Comparison of ENCODE assay signal across 8 cellular contexts in genomic region chr2:195660265-195660890, GRCh38. TPM values are rescaled to one million over a fixed set of nuclear protein-coding genes. Genes with fewer than 3 reads are reported as not detected.
DNase-seq lines count a peak whose midpoint lies in the region; ATAC-seq and TF ChIP-seq lines count a peak whose summit lies in the region.

No MANE protein-coding gene starts in this region.

- H3K27me3 Mint-ChIP-seq in activated CD4-positive, alpha-beta T cell treated with anti-CD3 and anti-CD28 coated beads, Interleukin-2, amount 10 ng/mL, durations not matched to agents 24 days and 14 days, result no peaks in the 10 kb centered on the region
- H3K27me3 Mint-ChIP-seq in mesothelial cell of epicardium (ENCODE audit: low read depth), result no peaks in the 10 kb centered on the region

- H3K27ac ChIP-seq in ACC112 (ENCODE audit: low read depth, low read length) (no peak overlapping the region), colonic mucosa (peak overlapping the region; percentile 99)

- peak overlapping the region; percentile 86 for H3K4me3 Mint-ChIP-seq in activated CD4-positive, alpha-beta T cell treated with anti-CD3 and anti-CD28 coated beads, Interleukin-2, amount 10 ng/mL, durations not matched to agents 24 days and 14 days
- no peak overlapping the region for H3K4me3 Mint-ChIP-seq in mesothelial cell of epicardium

- no peak for ATAC-seq in HG03521 (IDR thresholded peaks at IDR 0.05; ENCODE audit: unreplicated experiment)

- no peaks in the 10 kb centered on the region for H3K9me3 Mint-ChIP-seq in activated CD4-positive, alpha-beta T cell treated with anti-CD3 and anti-CD28 coated beads, Interleukin-2, amount 10 ng/mL, durations not matched to agents 24 days and 14 days
- no peaks in the 10 kb centered on the region for H3K9me3 Mint-ChIP-seq in mesothelial cell of epicardium

- H3K9ac ChIP-seq in colonic mucosa (ENCODE audit: low read depth in 2 of 2, low read length in 2 of 2), result peak overlapping the region in 1 of 2 donors; percentile 89

- DNase-seq in GM13976 (ENCODE audit: low spot score), result peak; percentile 49
- DNase-seq in NCI-H2196 treated with DMSO at 0.1 percent for 48 hours (lab: John Stamatoyannopoulos, UW; ENCODE audit: unreplicated experiment), result peak; percentile 7
- DNase-seq in activated CD4-positive, alpha-beta T cell treated with anti-CD3 and anti-CD28 coated beads, Interleukin-2, amount 10 ng/mL, durations not matched to agents 24 days and 14 days, result peak; percentile 94
- peak; percentile 92 for DNase-seq in colonic mucosa
- peak; percentile 39 to 75 for DNase-seq in mesothelial cell of epicardium (ENCODE audit: low spot score in 2 of 2, unreplicated experiment in 2 of 2)
- peak; percentile 72 for DNase-seq in stimulated activated CD8-positive, alpha-beta memory T cell treated with anti-CD3 and anti-CD28 coated beads, Interleukin-4, amount 100 ng/mL, for 1 hour (ENCODE audit: low read depth in 2 of 2, low spot score in 1 of 2)

- H3K27ac Mint-ChIP-seq in activated CD4-positive, alpha-beta T cell treated with anti-CD3 and anti-CD28 coated beads, Interleukin-2, amount 10 ng/mL, durations not matched to agents 24 days and 14 days, result peak overlapping the region; percentile 97
- H3K27ac Mint-ChIP-seq in mesothelial cell of epicardium, result peak overlapping the region; percentile 66

- peaks cover 32% of the 10 kb centered on the region for H3K79me2 ChIP-seq in ACC112 (ENCODE audit: control insufficient read depth, insufficient read depth, low read length, unreplicated experiment)

- intact Hi-C loops in activated CD4-positive, alpha-beta T cell treated with anti-CD3 and anti-CD28 coated beads, Interleukin-2, amount 10 ng/mL, durations not matched to agents 24 days and 14 days (cut with micrococcal nuclease), result loop anchor here (1.0 to 2.0 kb wide), 5 partner anchors 84 to 342 kb away; no protein-coding TSS in a partner anchor
- intact Hi-C loops in colonic mucosa (cut with DNase I), result loop anchor here (5.0 kb wide), 1 partner anchor 158 kb away; no protein-coding TSS in a partner anchor

- H3K36me3 ChIP-seq in ACC112 (ENCODE audit: insufficient read depth, low read length), result no peaks in the 10 kb centered on the region
- no peaks in the 10 kb centered on the region for H3K36me3 ChIP-seq in colonic mucosa

- H3K4me1 Mint-ChIP-seq in activated CD4-positive, alpha-beta T cell treated with anti-CD3 and anti-CD28 coated beads, Interleukin-2, amount 10 ng/mL, durations not matched to agents 24 days and 14 days, result peaks cover 32% of the 10 kb centered on the region
- H3K4me1 Mint-ChIP-seq in mesothelial cell of epicardium, result peaks cover 41% of the 10 kb centered on the region

- no peak overlapping the region for H2AFZ ChIP-seq in ACC112 (ENCODE audit: low read length, unreplicated experiment)

- H3K27me3 ChIP-seq in ACC112 (ENCODE audit: insufficient read depth, low read length) (no peaks in the 10 kb centered on the region), colonic mucosa (no peaks in the 10 kb centered on the region)

- H3K36me3 Mint-ChIP-seq in activated CD4-positive, alpha-beta T cell treated with anti-CD3 and anti-CD28 coated beads, Interleukin-2, amount 10 ng/mL, durations not matched to agents 24 days and 14 days (ENCODE audit: low read depth), result peaks cover 38% of the 10 kb centered on the region
- no peaks in the 10 kb centered on the region for H3K36me3 Mint-ChIP-seq in mesothelial cell of epicardium

- H3K4me1 ChIP-seq in ACC112 (ENCODE audit: control insufficient read depth, insufficient read depth, low read length, unreplicated experiment), result peaks cover 20% of the 10 kb centered on the region
- peaks cover 6% of the 10 kb centered on the region for H3K4me1 ChIP-seq in colonic mucosa

- H3K9me3 ChIP-seq in colonic mucosa, result no peaks in the 10 kb centered on the region

- H3K4me3 ChIP-seq in ACC112 (ENCODE audit: low read depth, low read length) (peak overlapping the region; percentile 82), colonic mucosa (no peak overlapping the region)

- peak; percentile 65 for TF ChIP-seq CTCF in GM13976 (IDR thresholded peaks at IDR 0.05; ENCODE audit: borderline replicate concordance, control extremely low read depth, extremely low read depth, insufficient read depth, missing control alignments)
- peak; percentile 58 for TF ChIP-seq CTCF in colonic mucosa (IDR thresholded peaks at IDR 0.05)
- TF ChIP-seq CTCF in mesothelial cell of epicardium (IDR thresholded peaks at IDR 0.05; ENCODE audit: unreplicated experiment), result peak; percentile 84

- in situ Hi-C loops in GM13976 (cut with MboI; ENCODE audit: low sequenced_read_pairs, unreplicated experiment), result loop anchor here (25.0 kb wide), 1 partner anchor 148 kb away; no protein-coding TSS in a partner anchor

RNA-seq across cellular contexts. Expression of gene SLC39A10, which starts 3.4 kb away (rescaled TPM):
- 33.4 and 37.1 TPM in 2 replicates for total RNA-seq in activated CD4-positive, alpha-beta T cell treated with anti-CD3 and anti-CD28 coated beads, Interleukin-2, amount 10 ng/mL, durations not matched to agents 24 days and 14 days
- total RNA-seq in colonic mucosa (10 to 100 TPM; 12.8 to 16.5 TPM), mesothelial cell of epicardium (123 to 127 TPM (median 125 TPM) in 3 replicates)

Comparison
In these comparisons a context has a peak if more than half of its experiments do, and no peak if none do; other contexts are left out.
1. DNase-seq: peak in every context shown above with its lines; median percentile 94 in activated CD4-positive, alpha-beta T cell treated with anti-CD3 and anti-CD28 coated beads, Interleukin-2, amount 10 ng/mL, durations not matched to agents 24 days and 14 days; 92 in colonic mucosa; 72 in stimulated activated CD8-positive, alpha-beta memory T cell treated with anti-CD3 and anti-CD28 coated beads, Interleukin-4, amount 100 ng/mL, for 1 hour; 57 in mesothelial cell of epicardium; 49 in GM13976; 7 in NCI-H2196 treated with DMSO at 0.1 percent for 48 hours.